Comparison of ENCODE assay signal across 1 cellular context in genomic region chr4:150679018-150679766, GRCh38.
TF ChIP-seq lines count a peak whose summit lies in the region.

No MANE protein-coding gene starts in this region.

TF ChIP-seq in HepG2, 621 proteins besides CTCF, POLR2A, EP300 and RAD21 (continued from another document and continues in another):
- TF ChIP-seq ZNF513 (CRISPR knock-in tag; conservative IDR thresholded peaks at IDR 0.05) (no peak), MED1 (CRISPR knock-in tag; IDR thresholded peaks at IDR 0.05) (peak; percentile 29; the same call in 1 of the 2 replicates), TEAD2 (CRISPR knock-in tag; IDR thresholded peaks at IDR 0.05) (no peak), HOXA5 (CRISPR knock-in tag; IDR thresholded peaks at IDR 0.05) (no peak), GTF2F1 (IDR thresholded peaks at IDR 0.05; ENCODE audit: low read length) (no peak), HOXA3 (CRISPR knock-in tag; IDR thresholded peaks at IDR 0.05) (no peak), NFATC3 (CRISPR knock-in tag; IDR thresholded peaks at IDR 0.05) (no peak), ARID3A (IDR thresholded peaks at IDR 0.05; ENCODE audit: low read depth, low read length) (peak; percentile 89), ZNF770 (CRISPR knock-in tag; IDR thresholded peaks at IDR 0.05) (no peak), PATZ1 (CRISPR knock-in tag; IDR thresholded peaks at IDR 0.05) (no peak), SIN3A (IDR thresholded peaks at IDR 0.05; ENCODE audit: borderline replicate concordance, low read depth, low read length) (no peak), FOXJ3 (CRISPR knock-in tag; IDR thresholded peaks at IDR 0.05; ENCODE audit: borderline replicate concordance) (peak; percentile 41; the same call in 1 of the 2 replicates), ZMYM2 (CRISPR knock-in tag; IDR thresholded peaks at IDR 0.05) (no peak), GLMP (CRISPR knock-in tag; IDR thresholded peaks at IDR 0.05; ENCODE audit: borderline replicate concordance) (no peak), IRF2 (CRISPR knock-in tag; IDR thresholded peaks at IDR 0.05) (peak; percentile 41; the same call in 1 of the 2 replicates), RAD51 (IDR thresholded peaks at IDR 0.05; ENCODE audit: borderline replicate concordance) (no peak), ZNF841 (CRISPR knock-in tag; IDR thresholded peaks at IDR 0.05; ENCODE audit: borderline replicate concordance) (no peak), TRIM24 (CRISPR knock-in tag; IDR thresholded peaks at IDR 0.05) (no peak), MXD4 (CRISPR knock-in tag; IDR thresholded peaks at IDR 0.05) (no peak), E2F2 (CRISPR knock-in tag; IDR thresholded peaks at IDR 0.05; ENCODE audit: borderline replicate concordance) (no peak), E2F5 (CRISPR knock-in tag; conservative IDR thresholded peaks at IDR 0.05) (no peak), PRDM10 (CRISPR knock-in tag; IDR thresholded peaks at IDR 0.05; ENCODE audit: low read depth) (no peak), GATAD2A (CRISPR knock-in tag; IDR thresholded peaks at IDR 0.05) (0 out of 2 replicates have a peak, but pooled peaks have one; percentile 30), FOXP1 (IDR thresholded peaks at IDR 0.05) (no peak), FOXP1 (CRISPR knock-in tag; IDR thresholded peaks at IDR 0.05) (no peak), MTA3 (CRISPR knock-in tag; IDR thresholded peaks at IDR 0.05) (no peak), ZNF782 (CRISPR knock-in tag; IDR thresholded peaks at IDR 0.05; ENCODE audit: borderline replicate concordance) (no peak), EEA1 (CRISPR knock-in tag; IDR thresholded peaks at IDR 0.05; ENCODE audit: borderline replicate concordance) (no peak), ZNF530 (CRISPR knock-in tag; IDR thresholded peaks at IDR 0.05; ENCODE audit: low read depth) (no peak), ZNF615 (CRISPR knock-in tag; IDR thresholded peaks at IDR 0.05; ENCODE audit: borderline replicate concordance) (no peak), NBN (conservative IDR thresholded peaks at IDR 0.05) (no peak), KLF12 (CRISPR knock-in tag; IDR thresholded peaks at IDR 0.05; ENCODE audit: borderline replicate concordance) (no peak), CBX5 (CRISPR knock-in tag; IDR thresholded peaks at IDR 0.05; ENCODE audit: borderline replicate concordance) (no peak), ONECUT2 (CRISPR knock-in tag; IDR thresholded peaks at IDR 0.05) (peak; percentile 90), IKZF5 (CRISPR knock-in tag; IDR thresholded peaks at IDR 0.05) (no peak), CREB1 (IDR thresholded peaks at IDR 0.05) (no peak), CREB1 (CRISPR knock-in tag; IDR thresholded peaks at IDR 0.05) (0 out of 2 replicates have a peak, but pooled peaks have one; percentile 28), CREM (IDR thresholded peaks at IDR 0.05) (peak; percentile 14; the same call in 1 of the 2 replicates), CREM (CRISPR knock-in tag; IDR thresholded peaks at IDR 0.05) (no peak), ZBTB33 (CRISPR knock-in tag; IDR thresholded peaks at IDR 0.05) (no peak), BCLAF1 (IDR thresholded peaks at IDR 0.05) (no peak), ELF4 (CRISPR knock-in tag; IDR thresholded peaks at IDR 0.05; ENCODE audit: borderline replicate concordance) (no peak), ZNF224 (CRISPR knock-in tag; IDR thresholded peaks at IDR 0.05) (no peak)
